ENCODE assay signal across 12 cellular contexts in genomic region chr5:170638051-170638450, GRCh38.
DNase-seq lines count a peak whose midpoint lies in the region; ATAC-seq and TF ChIP-seq lines count a peak whose summit lies in the region.
"Had no signal": no experiment of that assay in that cellular context is flagged by ENCODE, and none has a peak within 500 bp of the region (broad histone marks: within the 10 kb centered on the region; RNA-seq: fewer than 3 reads in every experiment).

No MANE protein-coding gene starts in this region.

- H3K9ac ChIP-seq in neuronal stem cell (ENCODE audit: low read depth, low read length, poor library complexity): peak overlapping the region; percentile 66
- H3K9ac ChIP-seq: BLaER1 treated with 17β-estradiol and CSF1 and Interleukin-3, amounts not matched to agents 10 nM and 100 nM had no signal

- no peak overlapping the region for H3K14ac ChIP-seq in neuronal stem cell (ENCODE audit: low read length)

- no peak overlapping the region for H2BK12ac ChIP-seq in neuronal stem cell (ENCODE audit: low read length)

- H3K23ac ChIP-seq in neuronal stem cell (ENCODE audit: low read depth, low read length, poor library complexity): no peak overlapping the region

- no peaks in the 10 kb centered on the region for H3K9me3 Mint-ChIP-seq in activated CD8-positive, alpha-beta memory T cell treated with anti-CD3 and anti-CD28 coated beads, Interleukin-2, amount 10 ng/mL, durations not matched to agents 7 days and 5 days (ENCODE audit: low read depth)
- no peaks in the 10 kb centered on the region for H3K9me3 Mint-ChIP-seq in activated CD8-positive, alpha-beta T cell treated with anti-CD3 and anti-CD28 coated beads for 36 hours
- H3K9me3 Mint-ChIP-seq: CD8-positive, alpha-beta T cell; H9 had no signal

- H3K36me3 Mint-ChIP-seq in activated CD8-positive, alpha-beta memory T cell treated with anti-CD3 and anti-CD28 coated beads, Interleukin-2, amount 10 ng/mL, durations not matched to agents 7 days and 5 days: no peaks in the 10 kb centered on the region
- H3K36me3 Mint-ChIP-seq in activated CD8-positive, alpha-beta T cell treated with anti-CD3 and anti-CD28 coated beads for 36 hours (ENCODE audit: low read depth): no peaks in the 10 kb centered on the region
- H3K36me3 Mint-ChIP-seq: CD8-positive, alpha-beta T cell had no signal

- peaks cover 17% of the 10 kb centered on the region for H3K27me3 Mint-ChIP-seq in activated CD8-positive, alpha-beta memory T cell treated with anti-CD3 and anti-CD28 coated beads, Interleukin-2, amount 10 ng/mL, durations not matched to agents 7 days and 5 days
- peaks cover 11% of the 10 kb centered on the region for H3K27me3 Mint-ChIP-seq in activated CD8-positive, alpha-beta T cell treated with anti-CD3 and anti-CD28 coated beads for 36 hours

- TF ChIP-seq CTCF in coronary artery (IDR thresholded peaks at IDR 0.05) (no peak), upper lobe of right lung (IDR thresholded peaks at IDR 0.05) (no peak)
- no peak for TF ChIP-seq CTCF in activated CD8-positive, alpha-beta T cell treated with anti-CD3 and anti-CD28 coated beads for 36 hours (IDR thresholded peaks at IDR 0.05)

- no peak overlapping the region for H3K4me3 Mint-ChIP-seq in activated CD8-positive, alpha-beta memory T cell treated with anti-CD3 and anti-CD28 coated beads, Interleukin-2, amount 10 ng/mL, durations not matched to agents 7 days and 5 days
- H3K4me3 Mint-ChIP-seq in activated CD8-positive, alpha-beta T cell treated with anti-CD3 and anti-CD28 coated beads for 36 hours: no peak overlapping the region
- H3K4me3 Mint-ChIP-seq: B cell; CD8-positive, alpha-beta T cell; H9 had no signal

- POLR2A ChIA-PET in activated CD8-positive, alpha-beta T cell treated with anti-CD3 and anti-CD28 coated beads for 36 hours (lab: Charles Lee): no interaction called here

- CTCF ChIA-PET in activated CD8-positive, alpha-beta memory T cell treated with anti-CD3 and anti-CD28 coated beads, Interleukin-2, amount 10 ng/mL, durations not matched to agents 7 days and 5 days (lab: Charles Lee): interaction anchor here (0.6 to 2.2 kb wide), 16 partner anchors 13 to 681 kb away, joined by 3 to 9 read pairs (median 3); no protein-coding TSS in a partner anchor
- CTCF ChIA-PET in activated CD8-positive, alpha-beta T cell treated with anti-CD3 and anti-CD28 coated beads for 36 hours (lab: Charles Lee): interaction anchor here (0.6 to 9.6 kb wide), 26 partner anchors 10 to 569 kb away, joined by 3 to 118 read pairs (median 3); partner anchors contain the start of gene GABRP

- H2BK5ac ChIP-seq in neuronal stem cell (ENCODE audit: low read length): no peak overlapping the region

- ATAC-seq in activated CD8-positive, alpha-beta memory T cell treated with anti-CD3 and anti-CD28 coated beads, Interleukin-2, amount 10 ng/mL, durations not matched to agents 7 days and 5 days: no peak
- ATAC-seq in upper lobe of right lung (no peak), HG03108 (IDR thresholded peaks at IDR 0.05; ENCODE audit: unreplicated experiment) (no peak)
- no peak for ATAC-seq in activated CD8-positive, alpha-beta T cell treated with anti-CD3 and anti-CD28 coated beads for 36 hours
- ATAC-seq: CD8-positive, alpha-beta T cell had no signal

- no CpG with 5 or more reads among the region's 4 CpGs for WGBS in neuronal stem cell (ENCODE audit: extremely low coverage in 2 of 2, insufficient read length in 2 of 2, insufficient replicate concordance in 1 of 2), 2 donors

- H2AK5ac ChIP-seq in neuronal stem cell (ENCODE audit: low read depth, low read length): no peak overlapping the region

- no peak overlapping the region for H4K8ac ChIP-seq in neuronal stem cell (ENCODE audit: low read depth, low read length)

- H2BK15ac ChIP-seq in neuronal stem cell (ENCODE audit: low read length): no peak overlapping the region

- no peak overlapping the region for H2AFZ ChIP-seq in neuronal stem cell (ENCODE audit: low read length)

- H3K9me3 ChIP-seq in neuronal stem cell (replicated peaks in 1 of 2; ENCODE audit: control insufficient read depth in 2 of 2, insufficient read depth in 1 of 2, low read depth in 1 of 2, low read length in 2 of 2) (no peaks in the 10 kb centered on the region), upper lobe of right lung (no peaks in the 10 kb centered on the region)
- H3K9me3 ChIP-seq: BLaER1 treated with 17β-estradiol and CSF1 and Interleukin-3, amounts not matched to agents 10 nM and 100 nM had no signal

- peaks cover 7% of the 10 kb centered on the region for H3K4me1 Mint-ChIP-seq in activated CD8-positive, alpha-beta memory T cell treated with anti-CD3 and anti-CD28 coated beads, Interleukin-2, amount 10 ng/mL, durations not matched to agents 7 days and 5 days
- H3K4me1 Mint-ChIP-seq in activated CD8-positive, alpha-beta T cell treated with anti-CD3 and anti-CD28 coated beads for 36 hours (ENCODE audit: low read depth): peaks cover 10% of the 10 kb centered on the region

- H3K27me3 ChIP-seq in neuronal stem cell (ENCODE audit: control insufficient read depth in 3 of 3, insufficient read depth in 3 of 3, low read depth in 1 of 3, low read length in 3 of 3) (no peaks in the 10 kb centered on the region), upper lobe of right lung (no peaks in the 10 kb centered on the region)
- H3K27me3 ChIP-seq: BLaER1 treated with 17β-estradiol and CSF1 and Interleukin-3, amounts not matched to agents 10 nM and 100 nM had no signal

- H3K4me3 ChIP-seq in coronary artery: no peak overlapping the region
- H3K4me3 ChIP-seq in neuronal stem cell (ENCODE audit: low read length in 2 of 2): no peak overlapping the region
- no peak overlapping the region for H3K4me3 ChIP-seq in upper lobe of right lung
- H3K4me3 ChIP-seq: BLaER1 treated with 17β-estradiol and CSF1 and Interleukin-3, amounts not matched to agents 10 nM and 100 nM; GM12878 had no signal

- no peak overlapping the region for H3K4ac ChIP-seq in neuronal stem cell (ENCODE audit: low read length)

- peaks cover 5 to 7% of the 10 kb centered on the region in 2 donors for H3K4me1 ChIP-seq in neuronal stem cell (ENCODE audit: control insufficient read depth in 2 of 2, insufficient read depth in 1 of 2, low read depth in 1 of 2, low read length in 2 of 2)
- peaks cover 11% of the 10 kb centered on the region for H3K4me1 ChIP-seq in upper lobe of right lung

- H3K27ac ChIP-seq in coronary artery (no peak overlapping the region), neuronal stem cell (replicated peaks; ENCODE audit: low read length) (no peak overlapping the region), upper lobe of right lung (no peak overlapping the region)
- H3K27ac ChIP-seq: BLaER1 treated with 17β-estradiol and CSF1 and Interleukin-3, amounts not matched to agents 10 nM and 100 nM had no signal

- H2BK120ac ChIP-seq in neuronal stem cell (ENCODE audit: low read depth, low read length): no peak overlapping the region

- H3K79me1 ChIP-seq in neuronal stem cell (ENCODE audit: low read depth, low read length): no peaks in the 10 kb centered on the region

- H3K18ac ChIP-seq in neuronal stem cell (ENCODE audit: low read length): no peak overlapping the region

- no peak overlapping the region for H3K4me2 ChIP-seq in neuronal stem cell (ENCODE audit: insufficient read depth, low read length, poor library complexity, severe bottlenecking)
- H3K4me2 ChIP-seq: BLaER1 treated with 17β-estradiol and CSF1 and Interleukin-3, amounts not matched to agents 10 nM and 100 nM had no signal

- H3K36me3 ChIP-seq in neuronal stem cell (replicated peaks in 1 of 2; ENCODE audit: control insufficient read depth in 2 of 2, insufficient read depth in 2 of 2, low read length in 2 of 2) (no peaks in the 10 kb centered on the region), upper lobe of right lung (no peaks in the 10 kb centered on the region)
- H3K36me3 ChIP-seq: BLaER1 treated with 17β-estradiol and CSF1 and Interleukin-3, amounts not matched to agents 10 nM and 100 nM had no signal

- intact Hi-C loops in upper lobe of right lung (cut with DNase I): no loop called here
- intact Hi-C loops in activated CD8-positive, alpha-beta T cell treated with anti-CD3 and anti-CD28 coated beads for 36 hours (cut with micrococcal nuclease): loop anchor here (10.0 kb wide), 1 partner anchor 413 kb away; no protein-coding TSS in a partner anchor

- no peak overlapping the region for H3K27ac Mint-ChIP-seq in activated CD8-positive, alpha-beta memory T cell treated with anti-CD3 and anti-CD28 coated beads, Interleukin-2, amount 10 ng/mL, durations not matched to agents 7 days and 5 days
- no peak overlapping the region for H3K27ac Mint-ChIP-seq in activated CD8-positive, alpha-beta T cell treated with anti-CD3 and anti-CD28 coated beads for 36 hours
- H3K27ac Mint-ChIP-seq: B cell; CD8-positive, alpha-beta T cell had no signal

- DNase-seq in activated CD8-positive, alpha-beta memory T cell treated with anti-CD3 and anti-CD28 coated beads, Interleukin-2, amount 50 U/mL, for 48 hours: peak; percentile 36
- DNase-seq in activated CD8-positive, alpha-beta memory T cell treated with anti-CD3 and anti-CD28 coated beads, Interleukin-2, amount 10 ng/mL, durations not matched to agents 7 days and 5 days: no peak
- peak; percentile 68 for DNase-seq in coronary artery (ENCODE audit: low spot score)
- no peak for DNase-seq in neuronal stem cell (ENCODE audit: low spot score)
- peak; percentile 36 for DNase-seq in upper lobe of right lung
- DNase-seq in activated CD8-positive, alpha-beta T cell treated with anti-CD3 and anti-CD28 coated beads for 36 hours: no peak

- H4K91ac ChIP-seq in neuronal stem cell (ENCODE audit: low read depth, low read length, poor library complexity): no peak overlapping the region

Comparison
In these comparisons a context has a peak if more than half of its experiments do, and no peak if none do; other contexts are left out.
1. DNase-seq: peak in activated CD8-positive, alpha-beta memory T cell treated with anti-CD3 and anti-CD28 coated beads, Interleukin-2, amount 50 U/mL, for 48 hours (single experiment), coronary artery (single experiment) and upper lobe of right lung (single experiment); none in activated CD8-positive, alpha-beta memory T cell treated with anti-CD3 and anti-CD28 coated beads, Interleukin-2, amount 10 ng/mL, durations not matched to agents 7 days and 5 days (single experiment), neuronal stem cell (single experiment) and activated CD8-positive, alpha-beta T cell treated with anti-CD3 and anti-CD28 coated beads for 36 hours (single experiment).